ENCODE assay signal across 6 cellular contexts in the genomic region with DNA sequence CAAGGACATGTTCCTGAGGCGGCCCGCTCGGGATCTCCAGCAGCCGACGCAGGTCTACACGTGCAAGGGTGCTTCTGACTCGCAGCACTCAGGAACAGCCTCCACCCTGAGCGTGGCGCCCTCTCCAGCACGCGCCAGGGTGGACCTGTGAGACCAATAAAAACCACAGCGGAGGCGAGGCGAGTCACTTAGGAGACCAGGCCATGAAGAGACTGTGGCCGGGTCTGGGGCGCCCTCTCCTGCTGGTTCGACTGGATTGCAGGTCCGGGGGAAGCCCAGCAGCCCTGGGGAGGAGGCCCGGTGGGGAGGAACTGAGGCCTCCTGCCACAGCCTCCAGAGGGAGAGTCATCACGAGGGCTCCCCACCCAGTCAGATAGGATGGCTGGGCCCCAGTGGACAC. TPM values are rescaled to one million over a fixed set of nuclear protein-coding genes. Genes with fewer than 3 reads are reported as not detected.
DNase-seq lines count a peak whose midpoint lies in the region; ATAC-seq lines count a peak whose summit lies in the region.
"Not testable (repeated sequence)": the region's sequence is repeated elsewhere in the genome, so short reads cannot be mapped to it uniquely, and the experiment has no call there.

No MANE protein-coding gene starts in this region.

- intact Hi-C loops in left cardiac atrium (cut with DNase I): not testable (repeated sequence)

- H3K9me3 Mint-ChIP-seq in activated T-cell treated with anti-CD3 and anti-CD28 coated beads, Interleukin-2, amount 50 U/mL, for 72 hours; stimulated activated memory B cell treated with anti-CD40 and anti-IgM and Interleukin-4, amounts not matched to agents 10 μg/mL and 1 μg/mL and 100 μg/mL, for 72 hours: not testable (repeated sequence)

- not testable (repeated sequence) for H3K27ac Mint-ChIP-seq in activated T-cell treated with anti-CD3 and anti-CD28 coated beads, Interleukin-2, amount 50 U/mL, for 72 hours; stimulated activated memory B cell treated with anti-CD40 and anti-IgM and Interleukin-4, amounts not matched to agents 10 μg/mL and 1 μg/mL and 100 μg/mL, for 72 hours

- DNase-seq in activated T-cell treated with anti-CD3 and anti-CD28 coated beads, Interleukin-2, amount 50 U/mL, for 72 hours; left cardiac atrium: not testable (repeated sequence)

- ATAC-seq in GM18502 (IDR thresholded peaks at IDR 0.05; ENCODE audit: poor library complexity, unreplicated experiment) (peak; percentile 29), GM21619 (IDR thresholded peaks at IDR 0.05; ENCODE audit: unreplicated experiment) (peak; percentile 23), HG03439 (IDR thresholded peaks at IDR 0.05; ENCODE audit: unreplicated experiment) (peak; percentile 33), left cardiac atrium (peak; percentile 7 to 16)
- ATAC-seq in activated T-cell treated with anti-CD3 and anti-CD28 coated beads, Interleukin-2, amount 50 U/mL, for 72 hours (replicated peaks in 1 of 2): peak; percentile 48 to 50
- ATAC-seq in stimulated activated memory B cell treated with anti-CD40 and anti-IgM and Interleukin-4, amounts not matched to agents 10 μg/mL and 1 μg/mL and 100 μg/mL, for 72 hours: peak; percentile 49

- H3K36me3 Mint-ChIP-seq in activated T-cell treated with anti-CD3 and anti-CD28 coated beads, Interleukin-2, amount 50 U/mL, for 72 hours (ENCODE audit: insufficient read depth in 2 of 2); stimulated activated memory B cell treated with anti-CD40 and anti-IgM and Interleukin-4, amounts not matched to agents 10 μg/mL and 1 μg/mL and 100 μg/mL, for 72 hours: not testable (repeated sequence)

- not testable (repeated sequence) for H3K4me3 Mint-ChIP-seq in activated T-cell treated with anti-CD3 and anti-CD28 coated beads, Interleukin-2, amount 50 U/mL, for 72 hours; stimulated activated memory B cell treated with anti-CD40 and anti-IgM and Interleukin-4, amounts not matched to agents 10 μg/mL and 1 μg/mL and 100 μg/mL, for 72 hours

- H3K4me1 Mint-ChIP-seq in activated T-cell treated with anti-CD3 and anti-CD28 coated beads, Interleukin-2, amount 50 U/mL, for 72 hours (ENCODE audit: low read depth): not testable (repeated sequence)
- peaks cover 12% of the 10 kb centered on the region for H3K4me1 Mint-ChIP-seq in stimulated activated memory B cell treated with anti-CD40 and anti-IgM and Interleukin-4, amounts not matched to agents 10 μg/mL and 1 μg/mL and 100 μg/mL, for 72 hours

- not testable (repeated sequence) for H3K27me3 Mint-ChIP-seq in activated T-cell treated with anti-CD3 and anti-CD28 coated beads, Interleukin-2, amount 50 U/mL, for 72 hours (ENCODE audit: low read depth); stimulated activated memory B cell treated with anti-CD40 and anti-IgM and Interleukin-4, amounts not matched to agents 10 μg/mL and 1 μg/mL and 100 μg/mL, for 72 hours

RNA-seq across cellular contexts. Expression of gene EMD, which starts 9.0 kb away (rescaled TPM):
- total RNA-seq in activated T-cell treated with anti-CD3 and anti-CD28 coated beads, Interleukin-2, amount 50 U/mL, for 72 hours: 10 to 100 TPM; 91.0 to 92.9 TPM
- 10 to 100 TPM; 54.5 to 70.9 TPM for total RNA-seq in left cardiac atrium

RNA-seq across cellular contexts. Expression of gene RPL10, which starts 10.1 kb away (rescaled TPM):
- 1,000 to 10,000 TPM; 3,958 to 4,635 TPM for total RNA-seq in activated T-cell treated with anti-CD3 and anti-CD28 coated beads, Interleukin-2, amount 50 U/mL, for 72 hours
- total RNA-seq in left cardiac atrium: 1,000 to 10,000 TPM; 2,090 to 2,230 TPM

RNA-seq across cellular contexts. Expression of gene FLNA, which starts 13.7 kb away (rescaled TPM):
- total RNA-seq in activated T-cell treated with anti-CD3 and anti-CD28 coated beads, Interleukin-2, amount 50 U/mL, for 72 hours: 100 to 1,000 TPM; 755 to 777 TPM
- total RNA-seq in left cardiac atrium: 100 to 1,000 TPM; 406 to 476 TPM

RNA-seq across cellular contexts. Expression of gene DNASE1L1, which starts 21.0 kb away (rescaled TPM):
- total RNA-seq in activated T-cell treated with anti-CD3 and anti-CD28 coated beads, Interleukin-2, amount 50 U/mL, for 72 hours: 10 to 100 TPM in 1 of 2 donors, 1 to 10 TPM in 1; 9.3 to 11.4 TPM
- total RNA-seq in left cardiac atrium: 10 to 100 TPM; 41.9 to 42.8 TPM

RNA-seq across cellular contexts. Expression of gene TAFAZZIN, which starts 23.2 kb away (rescaled TPM):
- total RNA-seq in activated T-cell treated with anti-CD3 and anti-CD28 coated beads, Interleukin-2, amount 50 U/mL, for 72 hours: 100 to 1,000 TPM in 1 of 2 donors, 10 to 100 TPM in 1; 89.0 to 106 TPM
- 10 to 100 TPM; 36.6 to 41.2 TPM for total RNA-seq in left cardiac atrium
